In genomic region chr3:62723171-62723570, GRCh38 we compare ENCODE assay signal across 17 cellular contexts.
"Had no signal": no experiment of that assay in that cellular context is flagged by ENCODE, and none has a peak within 500 bp of the region (broad histone marks: within the 10 kb centered on the region; RNA-seq: fewer than 3 reads in every experiment).

No MANE protein-coding gene starts in this region.

- H2AFZ ChIP-seq: hepatocyte had no signal

- H3K36me3 ChIP-seq: colonic mucosa, lower lobe of right lung, right lobe of liver, transverse colon had no signal

- H3K9me3 Mint-ChIP-seq: activated naive CD8-positive, alpha-beta T cell treated with anti-CD3 and anti-CD28 coated beads for 36 hours; nephron had no signal

- H3K79me2 ChIP-seq: hepatocyte had no signal

- H3K4me1 Mint-ChIP-seq: activated naive CD8-positive, alpha-beta T cell treated with anti-CD3 and anti-CD28 coated beads for 36 hours had no signal

- H3K27ac Mint-ChIP-seq: activated naive CD8-positive, alpha-beta T cell treated with anti-CD3 and anti-CD28 coated beads for 36 hours; nephron had no signal

- H3K4me3 ChIP-seq: body of pancreas, colonic mucosa, hepatocyte, lower lobe of right lung, right lobe of liver, smooth muscle cell, transverse colon had no signal

- DNase-seq: activated CD4-positive, alpha-beta T cell treated with anti-CD3 and anti-CD28 coated beads, Interleukin-2, amount 50 U/mL, for 1 hour; activated CD4-positive, CD25-positive, alpha-beta regulatory T cell; activated CD8-positive, alpha-beta memory T cell treated with anti-CD3 and anti-CD28 coated beads for 24 hours; activated naive CD8-positive, alpha-beta T cell treated with anti-CD3 and anti-CD28 coated beads for 36 hours; body of pancreas; central memory CD4-positive, alpha-beta T cell; colonic mucosa; kidney glomerular epithelial cell; lower lobe of right lung; right lobe of liver; stimulated activated CD4-positive, alpha-beta T cell treated with anti-CD3 and anti-CD28 coated beads, Interleukin-4, amount 100 ng/mL, for 4 hours; stimulated activated CD8-positive, alpha-beta memory T cell treated with anti-CD3 and anti-CD28 coated beads, Interleukin-4, amount 100 ng/mL, for 48 hours; stimulated activated naive CD4-positive, alpha-beta T cell treated with Interleukin-2 at 50 U/mL for 16 hours; transverse colon had no signal

- H3K27ac ChIP-seq: body of pancreas, colonic mucosa, hepatocyte, lower lobe of right lung, right lobe of liver, transverse colon had no signal

- H3K36me3 Mint-ChIP-seq: activated naive CD8-positive, alpha-beta T cell treated with anti-CD3 and anti-CD28 coated beads for 36 hours had no signal

- H3K4me2 ChIP-seq: hepatocyte, smooth muscle cell had no signal

- H3K4me1 ChIP-seq: colonic mucosa, lower lobe of right lung, right lobe of liver, transverse colon had no signal

- H3K9me3 ChIP-seq: body of pancreas, colonic mucosa, lower lobe of right lung, right lobe of liver, transverse colon had no signal

- H3K27me3 ChIP-seq: body of pancreas, colonic mucosa, right lobe of liver, transverse colon had no signal

- ATAC-seq: body of pancreas, lower lobe of right lung, right lobe of liver had no signal

- H3K4me3 Mint-ChIP-seq: activated naive CD8-positive, alpha-beta T cell treated with anti-CD3 and anti-CD28 coated beads for 36 hours; nephron had no signal
